In genomic region chr7:867406-868188, GRCh38 we compare ENCODE assay signal across 10 cellular contexts. TPM values are rescaled to one million over a fixed set of nuclear protein-coding genes. Genes with fewer than 3 reads are reported as not detected.
DNase-seq lines count a peak whose midpoint lies in the region; ATAC-seq and TF ChIP-seq lines count a peak whose summit lies in the region.
"Had no signal": no experiment of that assay in that cellular context is flagged by ENCODE, and none has a peak within 500 bp of the region (broad histone marks: within the 10 kb centered on the region; RNA-seq: fewer than 3 reads in every experiment).

No MANE protein-coding gene starts in this region.

- H3K36me3 ChIP-seq in esophagus muscularis mucosa (peaks cover 36 to 92% (median 84%) of the 10 kb centered on the region in 4 donors), mucosa of rectum (ENCODE audit: control insufficient read depth in 2 of 2, insufficient read depth in 2 of 2, low read length in 2 of 2) (peaks cover 50 to 52% of the 10 kb centered on the region in 2 donors)

- H3K9me3 Mint-ChIP-seq in natural killer cell treated with Interleukin-12 subunit alpha and Interleukin-12 subunit beta and Interleukin-15 and Interleukin-18, amount 100 ng/mL, for 72 hours: no peaks in the 10 kb centered on the region
- no peaks in the 10 kb centered on the region for H3K9me3 Mint-ChIP-seq in natural killer cell

- 64% methylated on average over 20 of the region's 22 CpGs for WGBS in esophagus muscularis mucosa

- intact Hi-C loops in natural killer cell (cut with micrococcal nuclease): no loop called here
- intact Hi-C loops in esophagus muscularis mucosa (cut with DNase I): no loop called here

- no peaks in the 10 kb centered on the region for H3K36me3 Mint-ChIP-seq in natural killer cell treated with Interleukin-12 subunit alpha and Interleukin-12 subunit beta and Interleukin-15 and Interleukin-18, amount 100 ng/mL, for 72 hours
- no peaks in the 10 kb centered on the region for H3K36me3 Mint-ChIP-seq in natural killer cell

- peak overlapping the region; percentile 12 to 48 (median 24) for H3K4me3 ChIP-seq in esophagus muscularis mucosa
- peak overlapping the region in 1 of 2 donors; percentile 15 for H3K4me3 ChIP-seq in mucosa of rectum (ENCODE audit: low read length in 2 of 2)
- H3K4me3 ChIP-seq: BLaER1, cardiac muscle cell had no signal

- H3K27ac Mint-ChIP-seq in natural killer cell treated with Interleukin-12 subunit alpha and Interleukin-12 subunit beta and Interleukin-15 and Interleukin-18, amount 100 ng/mL, for 72 hours: no peak overlapping the region
- H3K27ac Mint-ChIP-seq in natural killer cell: no peak overlapping the region

- TF ChIP-seq CTCF in natural killer cell (IDR thresholded peaks at IDR 0.05) (no peak), esophagus muscularis mucosa (IDR thresholded peaks at IDR 0.05) (peak in 2 of 3 experiments; percentile 14 to 42)

- no peak overlapping the region for H3K4me3 Mint-ChIP-seq in natural killer cell treated with Interleukin-12 subunit alpha and Interleukin-12 subunit beta and Interleukin-15 and Interleukin-18, amount 100 ng/mL, for 72 hours
- no peak overlapping the region for H3K4me3 Mint-ChIP-seq in natural killer cell

- no peak for TF ChIP-seq POLR2A in esophagus muscularis mucosa (IDR thresholded peaks at IDR 0.05; ENCODE audit: low read depth)

- H3K27ac ChIP-seq in esophagus muscularis mucosa (replicated peaks in 1 of 4): peak overlapping the region; percentile 92 to 94 (median 92)
- peak overlapping the region; percentile 80 to 86 for H3K27ac ChIP-seq in mucosa of rectum (ENCODE audit: low read depth in 2 of 2, low read length in 2 of 2)
- H3K27ac ChIP-seq: BLaER1, cardiac muscle cell had no signal

- peak; percentile 85 for TF ChIP-seq EP300 in esophagus muscularis mucosa (IDR thresholded peaks at IDR 0.05)

- H3K27me3 Mint-ChIP-seq in natural killer cell treated with Interleukin-12 subunit alpha and Interleukin-12 subunit beta and Interleukin-15 and Interleukin-18, amount 100 ng/mL, for 72 hours: no peaks in the 10 kb centered on the region
- no peaks in the 10 kb centered on the region for H3K27me3 Mint-ChIP-seq in natural killer cell (ENCODE audit: low read depth in 2 of 2)

- no peaks in the 10 kb centered on the region for H3K27me3 ChIP-seq in esophagus muscularis mucosa
- no peaks in the 10 kb centered on the region for H3K27me3 ChIP-seq in mucosa of rectum (ENCODE audit: control insufficient read depth in 2 of 2, insufficient read depth in 2 of 2, low read length in 2 of 2)
- H3K27me3 ChIP-seq: BLaER1, cardiac muscle cell had no signal

- H3K9ac ChIP-seq in mucosa of rectum (ENCODE audit: low read depth in 1 of 2, low read length in 2 of 2): peak overlapping the region in 1 of 2 donors; percentile 58
- H3K9ac ChIP-seq: BLaER1 had no signal

- DNase-seq in natural killer cell treated with Interleukin-12 subunit alpha and Interleukin-12 subunit beta and Interleukin-15 and Interleukin-18, amount 100 ng/mL, for 72 hours (ENCODE audit: low spot score): peak; percentile 54
- DNase-seq in natural killer cell (no peak), esophagus muscularis mucosa (ENCODE audit: extremely low spot score) (no peak), NK-92 (lab: John Stamatoyannopoulos, UW; ENCODE audit: unreplicated experiment) (no peak), NCI-H2227 treated with DMSO at 0.1 percent for 48 hours (lab: John Stamatoyannopoulos, UW) (no peak), foreskin melanocyte (no peak)

- H3K4me1 Mint-ChIP-seq in natural killer cell treated with Interleukin-12 subunit alpha and Interleukin-12 subunit beta and Interleukin-15 and Interleukin-18, amount 100 ng/mL, for 72 hours (ENCODE audit: low read depth in 2 of 2): peaks cover 0 to 3% of the 10 kb centered on the region in 2 donors
- no peaks in the 10 kb centered on the region for H3K4me1 Mint-ChIP-seq in natural killer cell

- peak; percentile 27 to 45 for ATAC-seq in natural killer cell treated with Interleukin-12 subunit alpha and Interleukin-12 subunit beta and Interleukin-15 and Interleukin-18, amount 100 ng/mL, for 72 hours
- ATAC-seq in natural killer cell (no peak), GM19035 (IDR thresholded peaks at IDR 0.05; ENCODE audit: unreplicated experiment) (no peak)

- peaks cover 32 to 52% (median 46%) of the 10 kb centered on the region in 4 donors for H3K4me1 ChIP-seq in esophagus muscularis mucosa
- H3K4me1 ChIP-seq in mucosa of rectum (ENCODE audit: control insufficient read depth in 2 of 2, insufficient read depth in 2 of 2, low read length in 2 of 2): peaks cover 12 to 14% of the 10 kb centered on the region in 2 donors
- H3K4me1 ChIP-seq: BLaER1 had no signal

- no peaks in the 10 kb centered on the region for H3K9me3 ChIP-seq in esophagus muscularis mucosa
- H3K9me3 ChIP-seq in mucosa of rectum (ENCODE audit: control insufficient read depth in 2 of 2, low read length in 2 of 2): no peaks in the 10 kb centered on the region
- H3K9me3 ChIP-seq: BLaER1 had no signal

RNA-seq across cellular contexts. Expression of gene GET4, which starts 8.8 kb away (rescaled TPM):
- 10 to 100 TPM; 42.8 to 44.5 TPM for total RNA-seq in natural killer cell treated with Interleukin-12 subunit alpha and Interleukin-12 subunit beta and Interleukin-15 and Interleukin-18, amount 100 ng/mL, for 72 hours
- total RNA-seq in natural killer cell (10 to 100 TPM; 69.3 to 81.6 (median 73.2) TPM), esophagus muscularis mucosa (10 to 100 TPM; 24.7 to 41.3 (median 35.2) TPM)

RNA-seq across cellular contexts. Expression of gene SUN1, which starts 35.3 kb away (rescaled TPM):
- 10 to 100 TPM; 34.3 to 50.4 TPM for total RNA-seq in natural killer cell treated with Interleukin-12 subunit alpha and Interleukin-12 subunit beta and Interleukin-15 and Interleukin-18, amount 100 ng/mL, for 72 hours
- total RNA-seq in natural killer cell (10 to 100 TPM; 40.2 to 63.5 (median 48.0) TPM), esophagus muscularis mucosa (100 to 1,000 TPM; 132 to 149 (median 147) TPM)

Comparison
In these comparisons a context has a peak if more than half of its experiments do, and no peak if none do; other contexts are left out.
1. ATAC-seq: peak in natural killer cell treated with Interleukin-12 subunit alpha and Interleukin-12 subunit beta and Interleukin-15 and Interleukin-18, amount 100 ng/mL, for 72 hours (2 of 2); none in natural killer cell (0 of 3) and GM19035 (single experiment).